Comparison of ENCODE assay signal across 8 cellular contexts in the genomic region with DNA sequence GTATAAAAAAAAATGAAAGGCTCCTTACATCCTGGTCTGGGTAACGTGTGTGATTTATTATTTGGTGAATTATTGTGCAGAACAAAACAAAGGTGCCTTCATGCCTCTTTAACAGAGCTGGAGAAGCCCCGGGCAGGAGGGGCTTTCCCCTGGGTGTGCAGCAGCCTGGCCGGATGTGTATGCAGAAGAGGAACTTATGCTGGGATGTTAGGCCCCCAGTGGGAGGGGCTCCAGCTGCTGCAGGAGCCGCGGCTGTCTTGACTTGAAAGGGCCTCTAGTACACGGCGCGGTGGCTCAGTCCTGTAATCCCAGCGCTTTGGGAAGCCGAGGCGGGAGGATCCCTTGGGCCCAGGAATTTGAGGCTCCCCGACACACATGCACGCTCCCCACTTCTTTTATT. TPM values are rescaled to one million over a fixed set of nuclear protein-coding genes. Genes with fewer than 3 reads are reported as not detected.
DNase-seq lines count a peak whose midpoint lies in the region; ATAC-seq and TF ChIP-seq lines count a peak whose summit lies in the region.

No MANE protein-coding gene starts in this region.

- no peak overlapping the region for H3K4me3 ChIP-seq in IMR-90 (ENCODE audit: insufficient read depth, low read depth, low read length)

- H3K36me3 ChIP-seq in IMR-90 (ENCODE audit: control insufficient read depth, insufficient read depth, low read length), result peaks cover 4% of the 10 kb centered on the region

- TF ChIP-seq POLR2A in IMR-90 (IDR thresholded peaks at IDR 0.05; ENCODE audit: low read depth, low read length) (no peak), erythroblast (IDR thresholded peaks at IDR 0.05; ENCODE audit: low read length) (no peak)

- ATAC-seq in GM19467 (IDR thresholded peaks at IDR 0.05; ENCODE audit: unreplicated experiment) (peak; percentile 97), IMR-90 (ENCODE audit: low read depth) (peak; percentile 68)

- in situ Hi-C loops in IMR-90 (cut with MboI; ENCODE audit: low sequenced_read_pairs), result no loop called here

- intact Hi-C loops in IMR-90 (cut with micrococcal nuclease), result no loop called here

- TF ChIP-seq CTCF in IMR-90 (conservative IDR thresholded peaks at IDR 0.05; ENCODE audit: low read depth, low read length), result no peak

- no peak overlapping the region for H4K8ac ChIP-seq in IMR-90 (ENCODE audit: low read depth in 2 of 2, low read length in 2 of 2)

- WGBS in IMR-90 (ENCODE audit: extremely low coverage in 2 of 2, insufficient read length in 1 of 2), 2 experiments, result no CpG with 5 or more reads among the region's 13 CpGs

- H4K20me1 ChIP-seq in IMR-90 (ENCODE audit: insufficient read depth, low read length), result no peaks in the 10 kb centered on the region

- H3K9me1 ChIP-seq in IMR-90 (ENCODE audit: insufficient read depth, low read length), result no peaks in the 10 kb centered on the region

- POLR2A ChIA-PET in IMR-90 (lab: Charles Lee; ENCODE audit: unreplicated experiment), result no interaction called here

- no peak overlapping the region for H3K4ac ChIP-seq in IMR-90 (ENCODE audit: low read depth, low read length)

- H3K14ac ChIP-seq in IMR-90 (replicated peaks; ENCODE audit: low read depth, low read length), result no peak overlapping the region

- peak overlapping the region; percentile 41 for H2AFZ ChIP-seq in IMR-90 (replicated peaks; ENCODE audit: low read length, poor library complexity)

- TF ChIP-seq RAD21 in IMR-90 (IDR thresholded peaks at IDR 0.05; ENCODE audit: low read length), result no peak

- no peaks in the 10 kb centered on the region for H3K9me3 ChIP-seq in IMR-90 (ENCODE audit: control insufficient read depth, insufficient read depth, low read length)

- H3K27ac ChIP-seq in IMR-90 (ENCODE audit: insufficient read depth, low read length), result no peak overlapping the region

- H3K56ac ChIP-seq in IMR-90 (ENCODE audit: extremely low read depth, insufficient read depth, low read length), result no peak overlapping the region

- H2AK9ac ChIP-seq in IMR-90 (replicated peaks; ENCODE audit: low read depth, low read length, poor library complexity), result no peak overlapping the region

- H2BK5ac ChIP-seq in IMR-90 (ENCODE audit: low read depth, low read length, poor library complexity, severe bottlenecking), result no peak overlapping the region

- H2BK120ac ChIP-seq in IMR-90 (ENCODE audit: low read depth, low read length), result no peak overlapping the region

- CTCF ChIA-PET in IMR-90 (lab: Yijun Ruan, JAX), result no interaction called here

- peak; percentile 51 for DNase-seq in D341Med (ENCODE audit: low spot score)
- peak; percentile 37 for DNase-seq in IMR-90
- DNase-seq in activated CD4-positive, CD25-positive, alpha-beta regulatory T cell treated with anti-CD3 and anti-CD28 coated beads, Interleukin-2, amount 50 U/mL, for 16 hours (ENCODE audit: low read depth, low spot score), result peak; percentile 14
- DNase-seq in effector CD8-positive, alpha-beta T cell (lab: John Stamatoyannopoulos, UW), result peak; percentile 50
- peak; percentile 30 to 46 for DNase-seq in stimulated activated CD4-positive, alpha-beta T cell treated with anti-CD3 and anti-CD28 coated beads, Interleukin-2, amount 100 ng/mL, for 48 hours
- no peak for DNase-seq in erythroblast (lab: John Stamatoyannopoulos, UW)
- no peak for DNase-seq in GOT3 (lab: John Stamatoyannopoulos, UW)

- no peaks in the 10 kb centered on the region; the same call in 1 of the 2 replicates for H3K27me3 ChIP-seq in IMR-90 (ENCODE audit: control insufficient read depth, insufficient read depth, low read length)

- BruUV-seq in IMR-90 (replicated peaks; lab: Mats Ljungman, UMichigan), result no TSS peak

- no peak overlapping the region for H2AK5ac ChIP-seq in IMR-90 (ENCODE audit: low read depth, low read length)

- no peak overlapping the region for H2BK15ac ChIP-seq in IMR-90 (ENCODE audit: low read depth, low read length)

- dilution Hi-C loops in IMR-90 (cut with HindIII; ENCODE audit: low sequenced_read_pairs, unreplicated experiment), result no loop called here

- no peak overlapping the region for H3K23ac ChIP-seq in IMR-90 (ENCODE audit: low read depth, low read length)

- H3K18ac ChIP-seq in IMR-90 (ENCODE audit: low read depth, low read length), result no peak overlapping the region

- no peaks in the 10 kb centered on the region for H3K4me1 ChIP-seq in IMR-90 (ENCODE audit: control insufficient read depth, insufficient read depth, low read length)

- H4K5ac ChIP-seq in IMR-90 (ENCODE audit: low read depth, low read length), result no peak overlapping the region

- H4K91ac ChIP-seq in IMR-90 (ENCODE audit: insufficient read depth, low read depth, low read length), result no peak overlapping the region

- no peaks in the 10 kb centered on the region for H3K79me1 ChIP-seq in IMR-90 (ENCODE audit: low read depth in 1 of 2, low read length in 2 of 2)

- H2BK20ac ChIP-seq in IMR-90 (ENCODE audit: low read depth, low read length), result no peak overlapping the region

- no peak overlapping the region for H3K9ac ChIP-seq in IMR-90 (ENCODE audit: low read depth, low read length)

- H3K4me2 ChIP-seq in IMR-90 (ENCODE audit: low read depth, low read length), result no peak overlapping the region

TF ChIP-seq in IMR-90, 13 proteins besides CTCF, POLR2A, EP300 and RAD21:
- TF ChIP-seq MXI1 (IDR thresholded peaks at IDR 0.05; ENCODE audit: borderline replicate concordance, low read depth, low read length) (no peak), SMC3 (IDR thresholded peaks at IDR 0.05; ENCODE audit: low read depth, low read length) (no peak), RCOR1 (IDR thresholded peaks at IDR 0.05; ENCODE audit: insufficient replicate concordance, low read length) (no peak), FOS (IDR thresholded peaks at IDR 0.05; ENCODE audit: low read depth, low read length) (no peak), MAFK (IDR thresholded peaks at IDR 0.05; ENCODE audit: low read depth, low read length) (no peak), CHD1 (IDR thresholded peaks at IDR 0.05; ENCODE audit: low read depth, low read length) (no peak), CEBPB (IDR thresholded peaks at IDR 0.05; ENCODE audit: low read depth, low read length) (no peak), RFX5 (IDR thresholded peaks at IDR 0.05; ENCODE audit: low read depth, low read length) (no peak), NFE2L2 (IDR thresholded peaks at IDR 0.05; ENCODE audit: low read depth, low read length) (no peak), MAZ (IDR thresholded peaks at IDR 0.05; ENCODE audit: borderline replicate concordance, low read depth, low read length) (no peak), BHLHE40 (IDR thresholded peaks at IDR 0.05; ENCODE audit: low read depth, low read length) (no peak)
- TF ChIP-seq, protein P1, sequence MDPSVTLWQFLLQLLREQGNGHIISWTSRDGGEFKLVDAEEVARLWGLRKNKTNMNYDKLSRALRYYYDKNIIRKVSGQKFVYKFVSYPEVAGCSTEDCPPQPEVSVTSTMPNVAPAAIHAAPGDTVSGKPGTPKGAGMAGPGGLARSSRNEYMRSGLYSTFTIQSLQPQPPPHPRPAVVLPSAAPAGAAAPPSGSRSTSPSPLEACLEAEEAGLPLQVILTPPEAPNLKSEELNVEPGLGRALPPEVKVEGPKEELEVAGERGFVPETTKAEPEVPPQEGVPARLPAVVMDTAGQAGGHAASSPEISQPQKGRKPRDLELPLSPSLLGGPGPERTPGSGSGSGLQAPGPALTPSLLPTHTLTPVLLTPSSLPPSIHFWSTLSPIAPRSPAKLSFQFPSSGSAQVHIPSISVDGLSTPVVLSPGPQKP (IDR thresholded peaks at IDR 0.05; ENCODE audit: borderline replicate concordance, low read depth, low read length), result no peak
- TF ChIP-seq, protein P2, sequence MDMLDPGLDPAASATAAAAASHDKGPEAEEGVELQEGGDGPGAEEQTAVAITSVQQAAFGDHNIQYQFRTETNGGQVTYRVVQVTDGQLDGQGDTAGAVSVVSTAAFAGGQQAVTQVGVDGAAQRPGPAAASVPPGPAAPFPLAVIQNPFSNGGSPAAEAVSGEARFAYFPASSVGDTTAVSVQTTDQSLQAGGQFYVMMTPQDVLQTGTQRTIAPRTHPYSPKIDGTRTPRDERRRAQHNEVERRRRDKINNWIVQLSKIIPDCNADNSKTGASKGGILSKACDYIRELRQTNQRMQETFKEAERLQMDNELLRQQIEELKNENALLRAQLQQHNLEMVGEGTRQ (IDR thresholded peaks at IDR 0.05; ENCODE audit: low read depth, low read length), result no peak

RNA-seq across cellular contexts. Expression of gene CCNQ, which starts 16.0 kb away (rescaled TPM):
- 26.9 and 27.6 TPM in 2 replicates for total RNA-seq in IMR-90 (2012; rRNA removed)
- 35.2 and 39.1 TPM in 2 replicates for polyA plus RNA-seq in IMR-90 (2012; rRNA removed)
- polyA plus RNA-seq in IMR-90 (2012; cell fraction: cytosol; rRNA removed), result 23.9 and 50.9 TPM in 2 replicates
- 15.4 and 26.3 TPM in 2 replicates for polyA plus RNA-seq in IMR-90 (2012; cell fraction: nucleus; rRNA removed; ENCODE audit: low replicate concordance)

Comparison
In these comparisons a context has a peak if more than half of its experiments do, and no peak if none do; other contexts are left out.
1. DNase-seq: peak in D341Med (single experiment), IMR-90 (single experiment), activated CD4-positive, CD25-positive, alpha-beta regulatory T cell treated with anti-CD3 and anti-CD28 coated beads, Interleukin-2, amount 50 U/mL, for 16 hours (single experiment), effector CD8-positive, alpha-beta T cell (single experiment) and stimulated activated CD4-positive, alpha-beta T cell treated with anti-CD3 and anti-CD28 coated beads, Interleukin-2, amount 100 ng/mL, for 48 hours (2 of 2); none in erythroblast (0 of 2) and GOT3 (single experiment).